ENCODE assay signal across 24 cellular contexts in genomic region chr14:41668346-41668745, GRCh38.
DNase-seq lines count a peak whose midpoint lies in the region; ATAC-seq, FAIRE-seq and TF ChIP-seq lines count a peak whose summit lies in the region.
"Had no signal": no experiment of that assay in that cellular context is flagged by ENCODE, and none has a peak within 500 bp of the region (broad histone marks: within the 10 kb centered on the region; RNA-seq: fewer than 3 reads in every experiment).

No MANE protein-coding gene starts in this region.

- peak; percentile 43 for FAIRE-seq in islet of Langerhans (lab: Jason Lieb, UNC)
- FAIRE-seq: endothelial cell of umbilical vein had no signal

- no peak for ATAC-seq in GM19328 (IDR thresholded peaks at IDR 0.05; ENCODE audit: unreplicated experiment)
- ATAC-seq: CD8-positive, alpha-beta T cell; Right ventricle myocardium inferior had no signal

- in situ Hi-C loops in astrocyte of the spinal cord (cut with HindIII; ENCODE audit: low sequenced_read_pairs): no loop called here

- H3K4me3 ChIP-seq in astrocyte of the spinal cord (ENCODE audit: low read depth, low read length): no peak overlapping the region
- H3K4me3 ChIP-seq: adrenal gland, tibial artery had no signal

- peak; percentile 76 for DNase-seq in DMS 273 (lab: John Stamatoyannopoulos, UW; ENCODE audit: unreplicated experiment)
- DNase-seq in NCI-H2171 treated with DMSO at 0.1 percent for 48 hours (lab: John Stamatoyannopoulos, UW): peak; percentile 78
- peak; percentile 37 for DNase-seq in astrocyte of the spinal cord (ENCODE audit: low read depth, low spot score)
- DNase-seq in cerebellar cortex (ENCODE audit: low spot score): no peak
- DNase-seq in HuH-7 (ENCODE audit: low spot score): no peak
- no peak for DNase-seq in anterior cingulate cortex (lab: John Stamatoyannopoulos, UW)
- DNase-seq: activated B cell treated with CpG ODN at 0.5 μM for 24 hours; activated CD4-positive, alpha-beta T cell treated with anti-CD3 and anti-CD28 coated beads, Interleukin-2, amount 50 U/mL, for 4 hours; activated CD8-positive, alpha-beta memory T cell treated with anti-CD3 and anti-CD28 coated beads, Interleukin-2, amount 50 U/mL, for 48 hours; activated effector memory CD4-positive, alpha-beta T cell treated with Interleukin-2 at 50 U/mL for 16 hours; adrenal gland; AML-193; CD8-positive, alpha-beta T cell; H9; kidney glomerular epithelial cell; NCI-H2081 treated with DMSO at 0.1 percent for 48 hours; NCI-H526 treated with DMSO at 0.1 percent for 48 hours; occipital lobe; stimulated activated CD4-positive, alpha-beta T cell treated with anti-CD3 and anti-CD28 coated beads, Interleukin-12 subunit alpha, Interleukin-12 subunit beta, amount 100 ng/mL, for 4 hours; tibial artery had no signal

- no peak for TF ChIP-seq CTCF in astrocyte of the spinal cord (IDR thresholded peaks at IDR 0.05; ENCODE audit: low read depth, low read length)

Comparison
In these comparisons a context has a peak if more than half of its experiments do, and no peak if none do; other contexts are left out.
1. DNase-seq: peak in DMS 273 (single experiment), NCI-H2171 treated with DMSO at 0.1 percent for 48 hours (single experiment) and astrocyte of the spinal cord (single experiment); none in cerebellar cortex (single experiment), HuH-7 (single experiment) and anterior cingulate cortex (0 of 58).